In the genomic region with DNA sequence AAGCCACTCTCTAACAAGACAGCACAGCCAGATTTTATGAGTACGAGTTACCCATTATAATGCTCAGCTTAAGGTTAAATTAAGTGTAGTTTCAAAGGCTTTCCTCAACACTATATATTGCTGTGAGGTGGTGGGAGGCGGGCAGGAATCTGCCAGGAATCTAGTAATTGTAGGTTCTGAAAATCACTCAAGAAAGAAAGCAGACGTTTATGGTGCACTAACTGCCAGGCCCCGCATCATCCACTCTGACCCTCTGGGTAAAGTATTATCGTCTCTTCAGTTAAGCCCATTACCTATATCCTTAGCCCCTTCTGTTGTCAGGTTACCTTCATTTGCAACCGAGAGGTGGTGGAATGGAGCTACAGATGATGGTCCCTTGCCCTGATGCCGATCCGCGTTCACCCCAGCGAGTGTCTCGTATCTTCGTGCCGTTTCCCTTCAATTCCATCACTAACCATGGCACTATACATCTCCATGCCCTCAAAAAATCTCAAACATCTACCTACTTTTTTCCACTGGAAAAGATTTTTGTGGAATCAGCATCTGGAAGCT, we compare ENCODE assay signal across 18 cellular contexts. TPM values are rescaled to one million over a fixed set of nuclear protein-coding genes. Genes with fewer than 3 reads are reported as not detected.
DNase-seq lines count a peak whose midpoint lies in the region; ATAC-seq and TF ChIP-seq lines count a peak whose summit lies in the region.
"Had no signal": no experiment of that assay in that cellular context is flagged by ENCODE, and none has a peak within 500 bp of the region (broad histone marks: within the 10 kb centered on the region; RNA-seq: fewer than 3 reads in every experiment).

No MANE protein-coding gene starts in this region.

- CTCF ChIA-PET in MCF 10A (lab: Yijun Ruan, JAX) = no interaction called here
- CTCF ChIA-PET in activated CD4-positive, alpha-beta T cell treated with anti-CD3 and anti-CD28 coated beads, Interleukin-2, amount 10 ng/mL, durations not matched to agents 7 days and 5 days (lab: Charles Lee) = no interaction called here

- TF ChIP-seq POLR2A in breast epithelium (IDR thresholded peaks at IDR 0.05) = no peak
- no peak for TF ChIP-seq POLR2A in vagina (IDR thresholded peaks at IDR 0.05)

- BruUV-seq in MCF 10A (replicated peaks; lab: Mats Ljungman, UMichigan) = no TSS peak

- POLR2A ChIA-PET in MCF 10A (lab: Yijun Ruan, JAX) = interaction anchor here (0.5 to 1.7 kb wide), 3 partner anchors 10 to 31 kb away, joined by 3 to 9 read pairs (median 3); partner anchors contain the start of gene HMGN1
- POLR2A ChIA-PET in activated CD4-positive, alpha-beta T cell treated with anti-CD3 and anti-CD28 coated beads, Interleukin-2, amount 10 ng/mL, durations not matched to agents 7 days and 5 days (lab: Charles Lee) = interaction anchor here (0.6 to 0.7 kb wide), 2 partner anchors 19 to 595 kb away, joined by 4 to 6 read pairs; no protein-coding TSS in a partner anchor

- H3K27ac Mint-ChIP-seq in MCF 10A (ENCODE audit: low read depth, unreplicated experiment) = peak overlapping the region; percentile 6
- no peak overlapping the region for H3K27ac Mint-ChIP-seq in activated CD4-positive, alpha-beta T cell treated with anti-CD3 and anti-CD28 coated beads, Interleukin-2, amount 10 ng/mL, durations not matched to agents 7 days and 5 days
- H3K27ac Mint-ChIP-seq: CD8-positive, alpha-beta T cell had no signal

- H3K4me3 ChIP-seq in breast epithelium = no peak overlapping the region
- no peak overlapping the region for H3K4me3 ChIP-seq in vagina

- intact Hi-C loops in MCF 10A (cut with micrococcal nuclease) = no loop called here
- intact Hi-C loops in breast epithelium (cut with DNase I; ENCODE audit: low total_unique reads) = no loop called here
- intact Hi-C loops in vagina (cut with DNase I) = no loop called here

- no peak for ATAC-seq in HG02623 (IDR thresholded peaks at IDR 0.05; ENCODE audit: unreplicated experiment)
- ATAC-seq: CD8-positive, alpha-beta T cell had no signal

- no peaks in the 10 kb centered on the region for H3K4me1 ChIP-seq in breast epithelium
- no peaks in the 10 kb centered on the region for H3K4me1 ChIP-seq in vagina

- no peaks in the 10 kb centered on the region for H3K4me1 Mint-ChIP-seq in MCF 10A (ENCODE audit: insufficient read depth, unreplicated experiment)
- no peaks in the 10 kb centered on the region for H3K4me1 Mint-ChIP-seq in activated CD4-positive, alpha-beta T cell treated with anti-CD3 and anti-CD28 coated beads, Interleukin-2, amount 10 ng/mL, durations not matched to agents 7 days and 5 days

- no peak overlapping the region for H3K4me3 Mint-ChIP-seq in MCF 10A (ENCODE audit: unreplicated experiment)
- no peak overlapping the region for H3K4me3 Mint-ChIP-seq in activated CD4-positive, alpha-beta T cell treated with anti-CD3 and anti-CD28 coated beads, Interleukin-2, amount 10 ng/mL, durations not matched to agents 7 days and 5 days
- H3K4me3 Mint-ChIP-seq: CD8-positive, alpha-beta T cell had no signal

- H3K36me3 Mint-ChIP-seq in MCF 10A (ENCODE audit: insufficient read depth, unreplicated experiment) = peaks cover 11% of the 10 kb centered on the region
- peaks cover 8% of the 10 kb centered on the region for H3K36me3 Mint-ChIP-seq in activated CD4-positive, alpha-beta T cell treated with anti-CD3 and anti-CD28 coated beads, Interleukin-2, amount 10 ng/mL, durations not matched to agents 7 days and 5 days (ENCODE audit: low read depth)

- no peaks in the 10 kb centered on the region for H3K9me3 Mint-ChIP-seq in MCF 10A (ENCODE audit: unreplicated experiment)
- H3K9me3 Mint-ChIP-seq in activated CD4-positive, alpha-beta T cell treated with anti-CD3 and anti-CD28 coated beads, Interleukin-2, amount 10 ng/mL, durations not matched to agents 7 days and 5 days = no peaks in the 10 kb centered on the region
- H3K9me3 Mint-ChIP-seq: CD8-positive, alpha-beta T cell had no signal

- no peaks in the 10 kb centered on the region for H3K27me3 ChIP-seq in breast epithelium
- no peaks in the 10 kb centered on the region for H3K27me3 ChIP-seq in vagina

- DNase-seq in MCF 10A (ENCODE audit: unreplicated experiment) = no peak
- no peak for DNase-seq in breast epithelium (ENCODE audit: low spot score in 2 of 2)
- DNase-seq in NCI-H82 (lab: John Stamatoyannopoulos, UW) = peak; percentile 96
- peak; percentile 18 for DNase-seq in fibroblast of peridontal ligament (ENCODE audit: extremely low read depth)
- no peak for DNase-seq in hippocampal formation (lab: John Stamatoyannopoulos, UW)
- no peak for DNase-seq in vagina (ENCODE audit: extremely low spot score in 2 of 2)
- DNase-seq in activated CD4-positive, alpha-beta T cell treated with anti-CD3 and anti-CD28 coated beads, Interleukin-2, amount 10 ng/mL, durations not matched to agents 7 days and 5 days = no peak
- DNase-seq: CD8-positive, alpha-beta T cell; NCI-H1436; NCI-H2081; NCI-H510A treated with DMSO at 0.1 percent for 48 hours; NK-92 treated with Interleukin-12 subunit alpha and Interleukin-12 subunit beta, amount 100 ng/mL, for 24 hours; OCI-M1; RPMI8226; SIG-M5 had no signal

- TF ChIP-seq CTCF in MCF 10A (IDR thresholded peaks at IDR 0.05; ENCODE audit: unreplicated experiment) = no peak
- no peak for TF ChIP-seq CTCF in breast epithelium (IDR thresholded peaks at IDR 0.05)
- no peak for TF ChIP-seq CTCF in vagina (IDR thresholded peaks at IDR 0.05)

- no peaks in the 10 kb centered on the region for H3K27me3 Mint-ChIP-seq in MCF 10A (ENCODE audit: insufficient read depth, unreplicated experiment)
- H3K27me3 Mint-ChIP-seq in activated CD4-positive, alpha-beta T cell treated with anti-CD3 and anti-CD28 coated beads, Interleukin-2, amount 10 ng/mL, durations not matched to agents 7 days and 5 days = no peaks in the 10 kb centered on the region

- H3K9me3 ChIP-seq in breast epithelium = no peaks in the 10 kb centered on the region
- H3K9me3 ChIP-seq in vagina = no peaks in the 10 kb centered on the region

- H3K27ac ChIP-seq in breast epithelium (no peak overlapping the region), vagina (no peak overlapping the region)
- H3K27ac ChIP-seq: 22Rv1, HL-60 had no signal

- no peaks in the 10 kb centered on the region for H3K36me3 ChIP-seq in breast epithelium
- peaks cover 0 to 4% of the 10 kb centered on the region in 2 donors for H3K36me3 ChIP-seq in vagina

RNA-seq across cellular contexts. Expression of gene HMGN1, which starts 12.4 kb away (rescaled TPM):
- total RNA-seq in MCF 10A (2022) = 360 TPM in 2 replicates
- total RNA-seq in breast epithelium = 100 to 1,000 TPM in 2 of 3 donors, 10 to 100 TPM in 1; 68.5 to 166 (median 127) TPM
- total RNA-seq in vagina = 82.0 TPM
- 100 to 1,000 TPM; 389 to 395 TPM for total RNA-seq in activated CD4-positive, alpha-beta T cell treated with anti-CD3 and anti-CD28 coated beads, Interleukin-2, amount 10 ng/mL, durations not matched to agents 7 days and 5 days

RNA-seq across cellular contexts. Expression of gene BRWD1, which starts 23.1 kb away (rescaled TPM):
- 36.0 and 45.4 TPM in 2 replicates for total RNA-seq in MCF 10A (2022)
- total RNA-seq in breast epithelium = 100 to 1,000 TPM in 2 of 3 donors, 10 to 100 TPM in 1; 65.4 to 128 (median 105) TPM
- total RNA-seq in vagina = 62.1 TPM
- total RNA-seq in activated CD4-positive, alpha-beta T cell treated with anti-CD3 and anti-CD28 coated beads, Interleukin-2, amount 10 ng/mL, durations not matched to agents 7 days and 5 days = 10 to 100 TPM; 33.0 to 34.4 TPM

Comparison
In these comparisons a context has a peak if more than half of its experiments do, and no peak if none do; other contexts are left out.
1. DNase-seq: peak in NCI-H82 (single experiment) and fibroblast of peridontal ligament (single experiment); none in MCF 10A (single experiment), breast epithelium (0 of 2), hippocampal formation (0 of 2), vagina (0 of 2) and activated CD4-positive, alpha-beta T cell treated with anti-CD3 and anti-CD28 coated beads, Interleukin-2, amount 10 ng/mL, durations not matched to agents 7 days and 5 days (single experiment).